ENCODE assay signal across 22 cellular contexts in the genomic region with DNA sequence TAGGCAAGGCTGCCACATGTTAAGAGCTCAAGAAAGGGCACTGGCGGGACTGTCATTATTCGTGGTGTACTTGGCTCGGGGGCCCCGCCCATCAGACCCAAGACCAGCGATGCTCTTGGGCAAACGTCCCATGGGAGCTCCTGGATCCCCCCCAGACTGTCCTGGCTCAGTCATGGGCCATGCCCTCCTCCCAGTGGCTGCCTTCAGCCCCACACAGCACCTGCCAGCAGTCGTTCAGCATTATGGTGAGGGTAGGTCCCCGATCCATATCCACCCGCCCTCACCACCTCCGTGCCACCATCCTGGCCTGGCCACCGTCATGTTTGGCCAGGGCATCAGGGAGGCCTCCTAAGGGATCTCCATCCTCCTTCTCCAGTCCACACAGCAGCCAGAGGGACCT.
"Had no signal": no experiment of that assay in that cellular context is flagged by ENCODE, and none has a peak within 500 bp of the region (broad histone marks: within the 10 kb centered on the region; RNA-seq: fewer than 3 reads in every experiment).

No MANE protein-coding gene starts in this region.

- H3K4me1 ChIP-seq: ascending aorta, gastrocnemius medialis, suprapubic skin, transverse colon, vagina had no signal

- H3K36me3 Mint-ChIP-seq: naive thymus-derived CD4-positive, alpha-beta T cell had no signal

- H3K27ac ChIP-seq: ascending aorta, gastrocnemius medialis, neutrophil, suprapubic skin, transverse colon, vagina had no signal

- ATAC-seq: activated naive CD8-positive, alpha-beta T cell treated with anti-CD3 and anti-CD28 coated beads, Interleukin-2, amount 50 U/mL, for 24 hours; esophagus mucosa; gastrocnemius medialis; naive thymus-derived CD4-positive, alpha-beta T cell; stimulated activated naive CD8-positive, alpha-beta T cell treated with anti-CD3 and anti-CD28 coated beads, Interleukin-15, amount 100 ng/mL, for 72 hours had no signal

- DNase-seq: activated CD4-positive, alpha-beta T cell treated with anti-CD3 and anti-CD28 coated beads for 1 hour; activated CD4-positive, alpha-beta T cell treated with anti-CD3 and anti-CD28 coated beads, Interleukin-2, amount 50 U/mL, for 48 hours; activated naive CD4-positive, alpha-beta T cell treated with Interleukin-2 at 50 U/mL for 16 hours; activated naive CD8-positive, alpha-beta T cell treated with anti-CD3 and anti-CD28 coated beads, Interleukin-2, amount 50 U/mL, for 24 hours; activated T-cell treated with anti-CD3 and anti-CD28 coated beads for 4 hours; cortex of kidney; gastrocnemius medialis; head of caudate nucleus; mesendoderm; naive thymus-derived CD4-positive, alpha-beta T cell; retina; stimulated activated CD4-positive, alpha-beta T cell treated with anti-CD3 and anti-CD28 coated beads, Interleukin-2, amount 100 ng/mL, for 24 hours; stimulated activated naive CD8-positive, alpha-beta T cell treated with anti-CD3 and anti-CD28 coated beads, Interleukin-15, amount 100 ng/mL, for 72 hours; T-helper 9 cell; transverse colon had no signal

- H3K4me3 Mint-ChIP-seq: activated naive CD8-positive, alpha-beta T cell treated with anti-CD3 and anti-CD28 coated beads, Interleukin-2, amount 50 U/mL, for 24 hours; activated T-helper 1 cell treated with anti-CD3 and anti-CD28 coated beads, Interleukin-12 subunit alpha, Interleukin-12 subunit beta, Interleukin-2, Interleukin-4 antibody, amounts not matched to agents 30 ng/mL and 10 ng/mL and 1 ng/mL, durations not matched to agents 14 hours and 24 hours and 36 hours; central memory CD8-positive, alpha-beta T cell; naive thymus-derived CD4-positive, alpha-beta T cell; stimulated activated naive CD8-positive, alpha-beta T cell treated with anti-CD3 and anti-CD28 coated beads, Interleukin-15, amount 100 ng/mL, for 72 hours had no signal

- H3K27me3 Mint-ChIP-seq: activated naive CD8-positive, alpha-beta T cell treated with anti-CD3 and anti-CD28 coated beads, Interleukin-2, amount 50 U/mL, for 24 hours; stimulated activated naive CD8-positive, alpha-beta T cell treated with anti-CD3 and anti-CD28 coated beads, Interleukin-15, amount 100 ng/mL, for 72 hours had no signal

- H3K27ac Mint-ChIP-seq: activated naive CD8-positive, alpha-beta T cell treated with anti-CD3 and anti-CD28 coated beads, Interleukin-2, amount 50 U/mL, for 24 hours; activated T-helper 1 cell treated with anti-CD3 and anti-CD28 coated beads, Interleukin-12 subunit alpha, Interleukin-12 subunit beta, Interleukin-2, Interleukin-4 antibody, amounts not matched to agents 30 ng/mL and 10 ng/mL and 1 ng/mL, durations not matched to agents 14 hours and 24 hours and 36 hours; naive thymus-derived CD4-positive, alpha-beta T cell; stimulated activated naive CD8-positive, alpha-beta T cell treated with anti-CD3 and anti-CD28 coated beads, Interleukin-15, amount 100 ng/mL, for 72 hours had no signal

- H3K4me3 ChIP-seq: ascending aorta, gastrocnemius medialis, suprapubic skin, transverse colon, vagina had no signal

- H3K27me3 ChIP-seq: ascending aorta, gastrocnemius medialis, transverse colon, vagina had no signal

- H3K9me3 Mint-ChIP-seq: activated naive CD8-positive, alpha-beta T cell treated with anti-CD3 and anti-CD28 coated beads, Interleukin-2, amount 50 U/mL, for 24 hours; activated T-helper 1 cell treated with anti-CD3 and anti-CD28 coated beads, Interleukin-12 subunit alpha, Interleukin-12 subunit beta, Interleukin-2, Interleukin-4 antibody, amounts not matched to agents 30 ng/mL and 10 ng/mL and 1 ng/mL, durations not matched to agents 14 hours and 24 hours and 36 hours; central memory CD8-positive, alpha-beta T cell; naive thymus-derived CD4-positive, alpha-beta T cell; stimulated activated naive CD8-positive, alpha-beta T cell treated with anti-CD3 and anti-CD28 coated beads, Interleukin-15, amount 100 ng/mL, for 72 hours had no signal

- H3K4me1 Mint-ChIP-seq: activated naive CD8-positive, alpha-beta T cell treated with anti-CD3 and anti-CD28 coated beads, Interleukin-2, amount 50 U/mL, for 24 hours; central memory CD8-positive, alpha-beta T cell; naive thymus-derived CD4-positive, alpha-beta T cell; stimulated activated naive CD8-positive, alpha-beta T cell treated with anti-CD3 and anti-CD28 coated beads, Interleukin-15, amount 100 ng/mL, for 72 hours had no signal

- H3K9me3 ChIP-seq: ascending aorta, gastrocnemius medialis, neutrophil, suprapubic skin, transverse colon, vagina had no signal

- H3K36me3 ChIP-seq: ascending aorta, gastrocnemius medialis, neutrophil, suprapubic skin, transverse colon, vagina had no signal
